ENCODE assay signal across 1 cellular context in genomic region chr16:2834968-2835367, GRCh38.
TF ChIP-seq lines count a peak whose summit lies in the region.

No MANE protein-coding gene starts in this region.

TF ChIP-seq in H1, 55 proteins besides CTCF, POLR2A, EP300 and RAD21:
- no peak for TF ChIP-seq SUZ12 (IDR thresholded peaks at IDR 0.05; ENCODE audit: low read length)
- TF ChIP-seq CREB1 (IDR thresholded peaks at IDR 0.05) = no peak
- no peak for TF ChIP-seq HDAC6 (IDR thresholded peaks at IDR 0.05; ENCODE audit: low read depth, low read length)
- TF ChIP-seq HDAC2 (IDR thresholded peaks at IDR 0.05; ENCODE audit: borderline replicate concordance in 1 of 2, low read depth in 2 of 2, low read length in 2 of 2) = no peak
- TF ChIP-seq TBP (IDR thresholded peaks at IDR 0.05; ENCODE audit: low read depth, low read length) = no peak
- TF ChIP-seq RNF2 (IDR thresholded peaks at IDR 0.05; ENCODE audit: borderline replicate concordance, low read depth, low read length, missing control alignments, poor library complexity, severe bottlenecking) = no peak
- TF ChIP-seq CBX8 (IDR thresholded peaks at IDR 0.05; ENCODE audit: borderline replicate concordance, low read depth, low read length) = no peak
- no peak for TF ChIP-seq POU5F1 (IDR thresholded peaks at IDR 0.05; ENCODE audit: low read depth, low read length)
- TF ChIP-seq TCF12 (IDR thresholded peaks at IDR 0.05; ENCODE audit: low read depth, low read length) = no peak
